ENCODE assay signal across 19 cellular contexts in genomic region chr9:114057161-114057560, GRCh38. TPM values are rescaled to one million over a fixed set of nuclear protein-coding genes. Genes with fewer than 3 reads are reported as not detected.
"Had no signal": no experiment of that assay in that cellular context is flagged by ENCODE, and none has a peak within 500 bp of the region (broad histone marks: within the 10 kb centered on the region; RNA-seq: fewer than 3 reads in every experiment).

No MANE protein-coding gene starts in this region.

- H3K4me1 ChIP-seq: foreskin keratinocyte, pancreas, vagina had no signal

- H3K36me3 ChIP-seq: cardiac muscle cell, pancreas, transverse colon, vagina had no signal

- H3K27me3 ChIP-seq: cardiac muscle cell, foreskin keratinocyte, pancreas, transverse colon, vagina had no signal

- H3K27me3 Mint-ChIP-seq: activated naive CD8-positive, alpha-beta T cell treated with anti-CD3 and anti-CD28 coated beads, Interleukin-2, amount 10 ng/mL, durations not matched to agents 7 days and 5 days had no signal

- H3K27ac ChIP-seq: cardiac muscle cell, dorsolateral prefrontal cortex, foreskin keratinocyte, pancreas, transverse colon, vagina had no signal

- ATAC-seq: activated CD4-positive, alpha-beta T cell treated with anti-CD3 and anti-CD28 coated beads for 36 hours; foreskin keratinocyte; left ventricle myocardium superior; pancreas; stimulated activated naive CD8-positive, alpha-beta T cell treated with anti-CD3 and anti-CD28 coated beads, Interleukin-15, Interleukin-2, amounts not matched to agents 100 U/mL and 50 U/mL, for 24 hours had no signal

- H3K4me3 Mint-ChIP-seq: activated CD4-positive, alpha-beta T cell treated with anti-CD3 and anti-CD28 coated beads for 36 hours; activated naive CD8-positive, alpha-beta T cell treated with anti-CD3 and anti-CD28 coated beads, Interleukin-2, amount 10 ng/mL, durations not matched to agents 7 days and 5 days had no signal

- DNase-seq: activated CD4-positive, alpha-beta T cell treated with anti-CD3 and anti-CD28 coated beads for 36 hours; activated CD4-positive, alpha-beta T cell treated with anti-CD3 and anti-CD28 coated beads, Interleukin-2, amount 50 U/mL, for 48 hours; activated naive CD4-positive, alpha-beta T cell; activated naive CD8-positive, alpha-beta T cell treated with anti-CD3 and anti-CD28 coated beads, Interleukin-2, amount 10 ng/mL, durations not matched to agents 7 days and 5 days; amygdala; foreskin keratinocyte; hippocampal formation; left ventricle myocardium superior; stimulated activated naive CD8-positive, alpha-beta T cell treated with anti-CD3 and anti-CD28 coated beads, Interleukin-15, Interleukin-2, amounts not matched to agents 100 U/mL and 50 U/mL, for 24 hours; SW 1271; transverse colon had no signal

- H3K9me3 Mint-ChIP-seq: activated naive CD8-positive, alpha-beta T cell treated with anti-CD3 and anti-CD28 coated beads, Interleukin-2, amount 10 ng/mL, durations not matched to agents 7 days and 5 days had no signal

- H3K36me3 Mint-ChIP-seq: activated naive CD8-positive, alpha-beta T cell treated with anti-CD3 and anti-CD28 coated beads, Interleukin-2, amount 10 ng/mL, durations not matched to agents 7 days and 5 days had no signal

- H3K4me1 Mint-ChIP-seq: activated CD4-positive, alpha-beta T cell treated with anti-CD3 and anti-CD28 coated beads for 36 hours; activated naive CD8-positive, alpha-beta T cell treated with anti-CD3 and anti-CD28 coated beads, Interleukin-2, amount 10 ng/mL, durations not matched to agents 7 days and 5 days had no signal

- H3K27ac Mint-ChIP-seq: activated CD4-positive, alpha-beta T cell treated with anti-CD3 and anti-CD28 coated beads for 36 hours; activated naive CD8-positive, alpha-beta T cell treated with anti-CD3 and anti-CD28 coated beads, Interleukin-2, amount 10 ng/mL, durations not matched to agents 7 days and 5 days had no signal

- H3K9me3 ChIP-seq: pancreas, transverse colon, vagina had no signal

- H3K4me3 ChIP-seq: cardiac muscle cell, dorsolateral prefrontal cortex, pancreas, transverse colon, vagina had no signal

RNA-seq across cellular contexts. Expression of gene AMBP, which starts 20.9 kb away (rescaled TPM):
- total RNA-seq: activated CD4-positive, alpha-beta T cell treated with anti-CD3 and anti-CD28 coated beads for 36 hours; activated naive CD8-positive, alpha-beta T cell treated with anti-CD3 and anti-CD28 coated beads, Interleukin-2, amount 10 ng/mL, durations not matched to agents 7 days and 5 days; cardiac muscle cell; epithelial cell of proximal tubule; foreskin keratinocyte; left ventricle myocardium superior; mononuclear cell; T-helper 2 cell treated with Interferon-gamma antibody and Interleukin-4, amounts not matched to agents 100 ng/mL and 5 ng/mL, for 36 hours; vagina had no signal

RNA-seq across cellular contexts. Expression of gene KIF12, which starts 41.9 kb away (rescaled TPM):
- total RNA-seq: activated CD4-positive, alpha-beta T cell treated with anti-CD3 and anti-CD28 coated beads for 36 hours; activated naive CD8-positive, alpha-beta T cell treated with anti-CD3 and anti-CD28 coated beads, Interleukin-2, amount 10 ng/mL, durations not matched to agents 7 days and 5 days; fibroblast of lung; left ventricle myocardium superior; mononuclear cell; T-helper 2 cell treated with Interferon-gamma antibody and Interleukin-4, amounts not matched to agents 100 ng/mL and 5 ng/mL, for 36 hours; vagina had no signal
